ENCODE assay signal across 8 cellular contexts in the genomic region with DNA sequence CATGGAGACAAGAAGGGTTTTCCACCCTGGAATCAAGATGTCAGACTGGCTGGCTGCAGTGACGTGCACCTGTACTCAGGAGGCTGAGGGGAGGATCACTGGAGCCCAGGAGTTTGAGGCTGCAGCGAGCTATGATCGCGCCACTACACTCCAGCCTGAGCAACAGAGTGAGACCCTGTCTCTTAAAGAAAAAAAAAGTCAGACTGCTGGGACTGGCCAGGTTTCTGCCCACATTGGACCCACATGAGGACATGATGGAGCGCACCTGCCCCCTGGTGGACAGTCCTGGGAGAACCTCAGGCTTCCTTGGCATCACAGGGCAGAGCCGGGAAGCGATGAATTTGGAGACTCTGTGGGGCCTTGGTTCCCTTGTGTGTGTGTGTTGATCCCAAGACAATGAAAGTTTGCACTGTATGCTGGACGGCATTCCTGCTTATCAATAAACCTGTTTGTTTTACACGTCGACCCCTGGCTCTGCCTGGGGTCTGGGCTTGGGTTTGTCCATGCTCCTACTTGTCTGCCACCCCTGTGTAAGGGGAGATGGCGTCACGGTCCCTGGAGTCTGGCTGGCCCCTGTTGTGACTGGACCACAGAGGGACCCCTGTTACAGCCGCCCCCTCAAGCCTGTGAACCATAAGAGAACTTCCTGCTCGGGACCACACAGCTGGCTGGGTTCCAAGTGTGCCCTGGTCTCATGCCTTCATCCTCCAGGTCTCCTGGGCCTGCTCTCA. TPM values are rescaled to one million over a fixed set of nuclear protein-coding genes. Genes with fewer than 3 reads are reported as not detected.
DNase-seq lines count a peak whose midpoint lies in the region; ATAC-seq, FAIRE-seq and TF ChIP-seq lines count a peak whose summit lies in the region.

No MANE protein-coding gene starts in this region.

- peak; percentile 91 for TF ChIP-seq CTCF in AG04449 (IDR thresholded peaks at IDR 0.05; ENCODE audit: insufficient read depth, low read length, missing control alignments)
- TF ChIP-seq CTCF in NB4 (IDR thresholded peaks at IDR 0.05; ENCODE audit: low read depth, low read length): peak; percentile 90
- TF ChIP-seq CTCF in cardiac muscle cell (IDR thresholded peaks at IDR 0.05; ENCODE audit: low read depth, low read length): peak; percentile 87

- 22 to 23% methylated on average over 14 of the region's 14 CpGs for WGBS in aorta, 2 donors

- TF ChIP-seq POLR2A in NB4 (IDR thresholded peaks at IDR 0.05; ENCODE audit: extremely low read depth, insufficient read length): no peak

- H3K27ac Mint-ChIP-seq in activated naive CD8-positive, alpha-beta T cell treated with anti-CD3 and anti-CD28 coated beads, Interleukin-2, amount 10 ng/mL, durations not matched to agents 7 days and 5 days: peak overlapping the region; percentile 74

- H3K27me3 ChIP-seq in cardiac muscle cell (no peaks in the 10 kb centered on the region), aorta (ENCODE audit: control insufficient read depth in 1 of 2, insufficient read depth in 2 of 2, low read length in 1 of 2) (no peaks in the 10 kb centered on the region)

- intact Hi-C loops in aorta (cut with DNase I): loop anchor here (1.0 to 5.0 kb wide), 3 partner anchors 84 to 372 kb away; no protein-coding TSS in a partner anchor

- CTCF ChIA-PET in AG04449 (lab: Yijun Ruan, JAX): interaction anchor here (0.6 to 21.3 kb wide), 24 partner anchors 9 to 188 kb away, joined by 3 to 730 read pairs (median 4); partner anchors contain the start of genes TNFRSF1B and VPS13D

- H3K27ac ChIP-seq in cardiac muscle cell (no peak overlapping the region), aorta (ENCODE audit: low read depth in 1 of 2, low read length in 2 of 2) (no peak overlapping the region)

- POLR2A ChIA-PET in AG04449 (lab: Yijun Ruan, JAX): no interaction called here
- POLR2A ChIA-PET in activated naive CD8-positive, alpha-beta T cell treated with anti-CD3 and anti-CD28 coated beads, Interleukin-2, amount 10 ng/mL, durations not matched to agents 7 days and 5 days (lab: Charles Lee): interaction anchor here (3.7 kb wide), 1 partner anchor 83 kb away, joined by 29 read pairs; no protein-coding TSS in a partner anchor

- ATAC-seq in activated naive CD8-positive, alpha-beta T cell treated with anti-CD3 and anti-CD28 coated beads, Interleukin-2, amount 10 ng/mL, durations not matched to agents 7 days and 5 days (ENCODE audit: low read depth): peak; percentile 51
- peak; percentile 90 for ATAC-seq in aorta (ENCODE audit: low FRiP score)

- H3K4me1 ChIP-seq in cardiac muscle cell (ENCODE audit: low read depth) (no peaks in the 10 kb centered on the region), aorta (ENCODE audit: control insufficient read depth in 1 of 2, insufficient read depth in 2 of 2, low read length in 2 of 2) (no peaks in the 10 kb centered on the region)

- peaks cover 39% of the 10 kb centered on the region for H3K4me1 Mint-ChIP-seq in activated naive CD8-positive, alpha-beta T cell treated with anti-CD3 and anti-CD28 coated beads, Interleukin-2, amount 10 ng/mL, durations not matched to agents 7 days and 5 days

- H3K4me3 ChIP-seq in AG04449 (ENCODE audit: low read depth, low read length) (no peak overlapping the region), NB4 (ENCODE audit: low read depth, low read length) (no peak overlapping the region), cardiac muscle cell (no peak overlapping the region), aorta (ENCODE audit: low read length in 2 of 2) (no peak overlapping the region)

- H3K36me3 ChIP-seq in cardiac muscle cell: no peaks in the 10 kb centered on the region
- H3K36me3 ChIP-seq in aorta (ENCODE audit: control insufficient read depth in 1 of 2, insufficient read depth in 2 of 2, low read length in 1 of 2): no peaks in the 10 kb centered on the region

- H3K9me3 ChIP-seq in cardiac muscle cell (ENCODE audit: low read depth) (no peaks in the 10 kb centered on the region), aorta (ENCODE audit: control insufficient read depth, low read length) (no peaks in the 10 kb centered on the region)

- H3K9me3 Mint-ChIP-seq in activated naive CD8-positive, alpha-beta T cell treated with anti-CD3 and anti-CD28 coated beads, Interleukin-2, amount 10 ng/mL, durations not matched to agents 7 days and 5 days: no peaks in the 10 kb centered on the region

- no peak overlapping the region for H3K4me3 Mint-ChIP-seq in activated naive CD8-positive, alpha-beta T cell treated with anti-CD3 and anti-CD28 coated beads, Interleukin-2, amount 10 ng/mL, durations not matched to agents 7 days and 5 days

- H3K27me3 Mint-ChIP-seq in activated naive CD8-positive, alpha-beta T cell treated with anti-CD3 and anti-CD28 coated beads, Interleukin-2, amount 10 ng/mL, durations not matched to agents 7 days and 5 days: no peaks in the 10 kb centered on the region

- FAIRE-seq in GM18507 (lab: Jason Lieb, UNC): peak; percentile 85

- no peak for DNase-seq in AG04449 (ENCODE audit: low read depth, low spot score)
- peak; percentile 66 for DNase-seq in GM18507 (ENCODE audit: extremely low spot score, insufficient read length, low read depth)
- DNase-seq in NB4 (ENCODE audit: low read depth): peak; percentile 82
- peak; percentile 64 to 88 (median 75) for DNase-seq in T-helper 1 cell
- DNase-seq in activated naive CD8-positive, alpha-beta T cell treated with anti-CD3 and anti-CD28 coated beads, Interleukin-2, amount 10 ng/mL, durations not matched to agents 7 days and 5 days: peak; percentile 86
- peak; percentile 88 for DNase-seq in cardiac muscle cell (ENCODE audit: low read depth in 1 of 2, low spot score in 1 of 2)
- peak; percentile 39 for DNase-seq in pulmonary artery endothelial cell (ENCODE audit: low read depth, low spot score)
- DNase-seq in aorta: peak; percentile 85 to 96

- H3K36me3 Mint-ChIP-seq in activated naive CD8-positive, alpha-beta T cell treated with anti-CD3 and anti-CD28 coated beads, Interleukin-2, amount 10 ng/mL, durations not matched to agents 7 days and 5 days: peaks cover 25% of the 10 kb centered on the region

RNA-seq across cellular contexts. Expression of gene VPS13D, which starts 20.9 kb away (rescaled TPM):
- 10 to 100 TPM; 52.6 to 53.3 TPM for total RNA-seq in activated naive CD8-positive, alpha-beta T cell treated with anti-CD3 and anti-CD28 coated beads, Interleukin-2, amount 10 ng/mL, durations not matched to agents 7 days and 5 days
- total RNA-seq in cardiac muscle cell: 23.5 and 35.7 TPM in 2 replicates
- 8.3 and 9.7 TPM in 2 replicates for polyA plus RNA-seq in cardiac muscle cell
- 24.4 and 28.9 TPM in 2 replicates for total RNA-seq in pulmonary artery endothelial cell
- 100 to 1,000 TPM in 1 of 2 donors, 10 to 100 TPM in 1; 94.2 to 134 TPM for total RNA-seq in aorta
- polyA plus RNA-seq in aorta: 10 to 100 TPM; 15.8 to 23.6 TPM

RNA-seq across cellular contexts. Expression of gene TNFRSF1B, which starts 42.1 kb away (rescaled TPM):
- total RNA-seq in activated naive CD8-positive, alpha-beta T cell treated with anti-CD3 and anti-CD28 coated beads, Interleukin-2, amount 10 ng/mL, durations not matched to agents 7 days and 5 days: 100 to 1,000 TPM; 215 to 246 TPM
- 0.27 TPM in 1 of 2 replicates, not detected in the other for total RNA-seq in cardiac muscle cell
- polyA plus RNA-seq in cardiac muscle cell: 0.12 TPM in 1 of 2 replicates, not detected in the other
- total RNA-seq in pulmonary artery endothelial cell: 21.1 and 26.1 TPM in 2 replicates
- total RNA-seq in aorta: 10 to 100 TPM; 42.1 to 98.5 TPM
- 10 to 100 TPM in 1 of 2 donors, 1 to 10 TPM in 1; 5.0 to 12.8 TPM for polyA plus RNA-seq in aorta

Comparison
In these comparisons a context has a peak if more than half of its experiments do, and no peak if none do; other contexts are left out.
1. RNA of gene TNFRSF1B, which starts 42.1 kb away (total RNA-seq): 215 to 246 TPM in activated naive CD8-positive, alpha-beta T cell treated with anti-CD3 and anti-CD28 coated beads, Interleukin-2, amount 10 ng/mL, durations not matched to agents 7 days and 5 days, 42.1 to 98.5 TPM in aorta and 21.1 to 26.1 TPM in pulmonary artery endothelial cell; 0.27 TPM in cardiac muscle cell; every median in the first group is over 10 times any median in the second.
2. Peak in every context shown above with its lines, with median percentiles within 50 percentile points of each other: CTCF ChIP-seq.